Comparison of ENCODE assay signal across 21 cellular contexts in genomic region chr1:212738330-212738729, GRCh38. TPM values are rescaled to one million over a fixed set of nuclear protein-coding genes. Genes with fewer than 3 reads are reported as not detected.
DNase-seq lines count a peak whose midpoint lies in the region; ATAC-seq, FAIRE-seq and TF ChIP-seq lines count a peak whose summit lies in the region.
"Had no signal": no experiment of that assay in that cellular context is flagged by ENCODE, and none has a peak within 500 bp of the region (broad histone marks: within the 10 kb centered on the region; RNA-seq: fewer than 3 reads in every experiment).

No MANE protein-coding gene starts in this region.

- 57% methylated on average over 1 of the region's 1 CpG for WGBS in K562 (ENCODE audit: insufficient coverage, low coverage, missing lambda C conversion rate)

- peak overlapping the region; percentile 85 for H3K27ac Mint-ChIP-seq in activated CD4-positive, alpha-beta T cell treated with anti-CD3 and anti-CD28 coated beads for 36 hours
- peak overlapping the region; percentile 75; the same call in 1 of the 2 replicates for H3K27ac Mint-ChIP-seq in WTC11

- POLR2A ChIA-PET in activated CD4-positive, alpha-beta T cell treated with anti-CD3 and anti-CD28 coated beads for 36 hours (lab: Charles Lee) = interaction anchor here (0.7 to 1.0 kb wide), 2 partner anchors 9 to 17 kb away, joined by 4 to 5 read pairs; no protein-coding TSS in a partner anchor
- POLR2A ChIA-PET in WTC11 (lab: Charles Lee) = no interaction called here
- POLR2A ChIA-PET in K562 (lab: Yijun Ruan, JAX) = interaction anchor here (0.6 to 1.3 kb wide), 3 partner anchors 9 to 121 kb away, joined by 3 read pairs; no protein-coding TSS in a partner anchor

- FAIRE-seq in K562 (lab: Jason Lieb, UNC) = no peak
- FAIRE-seq: A204.1, G401.6, H1, urothelium cell line had no signal

- no peak for DNase-seq in activated CD4-positive, alpha-beta T cell treated with anti-CD3 and anti-CD28 coated beads for 36 hours
- DNase-seq in activated CD4-positive, alpha-beta T cell treated with anti-CD3 and anti-CD28 coated beads, Interleukin-2, amount 50 U/mL, for 1 hour = no peak
- no peak for DNase-seq in WTC11 (ENCODE audit: low spot score)
- DNase-seq in K562 (ENCODE audit: extremely low read depth in 1 of 4, low spot score in 3 of 4) = no peak
- DNase-seq in osteoblast (ENCODE audit: insufficient read length, low spot score, missing footprints) = no peak
- no peak for DNase-seq in NCI-H2227 (lab: John Stamatoyannopoulos, UW; ENCODE audit: unreplicated experiment)
- DNase-seq in stimulated activated CD4-positive, alpha-beta T cell treated with anti-CD3 and anti-CD28 coated beads, Interleukin-15, amount 100 ng/mL, for 24 hours = no peak
- DNase-seq in NCI-H2171 treated with DMSO at 0.1 percent for 48 hours (lab: John Stamatoyannopoulos, UW) = no peak
- DNase-seq: activated gamma-delta T cell treated with Interleukin-2 at 50 U/mL for 16 hours, Karpas-422, NCI-H526, SW 1271 had no signal

- H3K9me1 ChIP-seq in K562 (ENCODE audit: control insufficient read depth, insufficient read depth, low read length) = no peaks in the 10 kb centered on the region

- H3K27me3 ChIP-seq in K562 (ENCODE audit: control insufficient read depth in 2 of 2, insufficient read depth in 2 of 2, low read length in 2 of 2) = no peaks in the 10 kb centered on the region
- no peaks in the 10 kb centered on the region for H3K27me3 ChIP-seq in osteoblast (ENCODE audit: insufficient read depth, low read length)
- H3K27me3 ChIP-seq: BLaER1, gastroesophageal sphincter had no signal

- TF ChIP-seq RAD21 in K562 (CRISPR knock-in tag; conservative IDR thresholded peaks at IDR 0.05 in 1 of 2, IDR thresholded peaks at IDR 0.05 in 1 of 2) = no peak

- H3K4me3 Mint-ChIP-seq in activated CD4-positive, alpha-beta T cell treated with anti-CD3 and anti-CD28 coated beads for 36 hours = no peak overlapping the region
- no peak overlapping the region for H3K4me3 Mint-ChIP-seq in WTC11

- H3K79me2 ChIP-seq in K562 (ENCODE audit: control insufficient read depth, insufficient read depth, low read length) = peaks cover 9% of the 10 kb centered on the region; the same call in 2 of the 3 replicates
- no peaks in the 10 kb centered on the region for H3K79me2 ChIP-seq in osteoblast (ENCODE audit: insufficient read depth, low read length)

- H4K20me1 ChIP-seq in K562 (replicated peaks; ENCODE audit: control insufficient read depth, insufficient read depth, low read length) = no peaks in the 10 kb centered on the region
- no peaks in the 10 kb centered on the region for H4K20me1 ChIP-seq in osteoblast (ENCODE audit: insufficient read depth, low read length)
- H4K20me1 ChIP-seq: BLaER1 had no signal

- CTCF ChIA-PET in activated CD4-positive, alpha-beta T cell treated with anti-CD3 and anti-CD28 coated beads for 36 hours (lab: Charles Lee) = interaction anchor here (0.8 to 2.6 kb wide), 12 partner anchors 8 to 124 kb away, joined by 3 to 18 read pairs (median 4); no protein-coding TSS in a partner anchor
- CTCF ChIA-PET in WTC11 (lab: Charles Lee) (interaction anchor here (0.7 to 4.9 kb wide), 3 partner anchors 12 to 73 kb away, joined by 3 to 22 read pairs (median 7); no protein-coding TSS in a partner anchor), K562 (lab: Yijun Ruan, JAX; ENCODE audit: low intra/inter-chr PET ratio) (no interaction called here)

- TF ChIP-seq CTCF in WTC11 (IDR thresholded peaks at IDR 0.05) = no peak
- TF ChIP-seq CTCF in K562 (IDR thresholded peaks at IDR 0.05 in 2 of 3, conservative IDR thresholded peaks at IDR 0.05 in 1 of 3; ENCODE audit: insufficient read depth in 2 of 3, low read depth in 1 of 3, low read length in 3 of 3) = peak in 1 of 3 experiments; percentile 2; a peak in 1 of 6 replicates
- no peak for TF ChIP-seq CTCF in osteoblast (IDR thresholded peaks at IDR 0.05; ENCODE audit: extremely low read depth, low read depth, low read length)

- H3K4me2 ChIP-seq in K562 (ENCODE audit: insufficient read depth, low read length) (no peak overlapping the region), osteoblast (ENCODE audit: insufficient read depth, low read length) (no peak overlapping the region)
- H3K4me2 ChIP-seq: BLaER1 had no signal

- H2AFZ ChIP-seq in K562 (ENCODE audit: low read depth, low read length) (no peak overlapping the region), osteoblast (ENCODE audit: low read length) (no peak overlapping the region)

- H3K9ac ChIP-seq in K562 (ENCODE audit: insufficient read depth in 1 of 2, low read depth in 2 of 2, low read length in 2 of 2) = no peak overlapping the region
- H3K9ac ChIP-seq: BLaER1 had no signal

- no peak for TF ChIP-seq EP300 in K562 (IDR thresholded peaks at IDR 0.05; ENCODE audit: low read length)

- intact Hi-C loops in activated CD4-positive, alpha-beta T cell treated with anti-CD3 and anti-CD28 coated beads for 36 hours (cut with DNase I, micrococcal nuclease) = loop anchor here in 1 of 2 experiments (5.0 kb wide), 1 partner anchor 36 kb away; no protein-coding TSS in a partner anchor
- intact Hi-C loops in K562 (cut with micrococcal nuclease) = no loop called here

- H3K36me3 ChIP-seq in K562 (ENCODE audit: control insufficient read depth, insufficient read depth, low read length) (peaks cover 20% of the 10 kb centered on the region), osteoblast (ENCODE audit: insufficient read depth, low read length) (no peaks in the 10 kb centered on the region)
- H3K36me3 ChIP-seq: prostate gland had no signal

- H3K9me3 Mint-ChIP-seq in activated CD4-positive, alpha-beta T cell treated with anti-CD3 and anti-CD28 coated beads for 36 hours (ENCODE audit: low read depth) = peaks cover 7% of the 10 kb centered on the region
- H3K9me3 Mint-ChIP-seq in WTC11 = peaks cover 15% of the 10 kb centered on the region

- in situ Hi-C loops in K562 (cut with MboI) = no loop called here

- peak; percentile 81 for ATAC-seq in activated CD4-positive, alpha-beta T cell treated with anti-CD3 and anti-CD28 coated beads for 36 hours
- ATAC-seq in WTC11 = no peak
- peak; percentile 35; the same call in 1 of the 3 replicates for ATAC-seq in K562
- ATAC-seq: gastroesophageal sphincter, Right ventricle myocardium inferior had no signal

- H3K27ac ChIP-seq in K562 (ENCODE audit: extremely low read depth, low read depth, low read length) (no peak overlapping the region), osteoblast (ENCODE audit: low read depth, low read length) (peak overlapping the region; percentile 43)
- H3K27ac ChIP-seq: BLaER1, gastroesophageal sphincter, prostate gland, VCaP had no signal

- peaks cover 37% of the 10 kb centered on the region for H3K36me3 Mint-ChIP-seq in activated CD4-positive, alpha-beta T cell treated with anti-CD3 and anti-CD28 coated beads for 36 hours (ENCODE audit: low read depth)
- peaks cover 21% of the 10 kb centered on the region for H3K36me3 Mint-ChIP-seq in WTC11

- H3K27me3 Mint-ChIP-seq in activated CD4-positive, alpha-beta T cell treated with anti-CD3 and anti-CD28 coated beads for 36 hours = no peaks in the 10 kb centered on the region
- H3K27me3 Mint-ChIP-seq in WTC11 (ENCODE audit: low read depth) = no peaks in the 10 kb centered on the region

- peaks cover 36% of the 10 kb centered on the region for H3K4me1 Mint-ChIP-seq in activated CD4-positive, alpha-beta T cell treated with anti-CD3 and anti-CD28 coated beads for 36 hours
- H3K4me1 Mint-ChIP-seq in WTC11 = no peaks in the 10 kb centered on the region

- no TSS peak for BruUV-seq in K562 (replicated peaks; lab: Mats Ljungman, UMichigan)

- H3K9me3 ChIP-seq in K562 (replicated peaks; ENCODE audit: control insufficient read depth, insufficient read depth, low read depth, low read length) (peaks cover 3% of the 10 kb centered on the region; the same call in 1 of the 2 replicates), osteoblast (ENCODE audit: low read depth, low read length) (no peaks in the 10 kb centered on the region)
- H3K9me3 ChIP-seq: gastroesophageal sphincter, prostate gland had no signal

- H3K4me1 ChIP-seq in K562 (replicated peaks in 1 of 2; ENCODE audit: control insufficient read depth in 2 of 2, insufficient read depth in 2 of 2, low read length in 2 of 2) (no peaks in the 10 kb centered on the region), osteoblast (ENCODE audit: insufficient read depth, low read length) (peaks cover 3% of the 10 kb centered on the region)
- H3K4me1 ChIP-seq: BLaER1, gastroesophageal sphincter, prostate gland had no signal

- H3K4me3 ChIP-seq in K562 = no peak overlapping the region
- H3K4me3 ChIP-seq in osteoblast (ENCODE audit: insufficient read depth, low read length) = no peak overlapping the region
- H3K4me3 ChIP-seq: BLaER1, gastroesophageal sphincter, prostate gland had no signal

- no peak for TF ChIP-seq POLR2A in K562 (conservative IDR thresholded peaks at IDR 0.05)

RNA-seq across cellular contexts. Expression of gene BATF3, which starts 38.7 kb away (rescaled TPM):
- total RNA-seq in activated CD4-positive, alpha-beta T cell treated with anti-CD3 and anti-CD28 coated beads for 36 hours = 100 to 1,000 TPM; 129 to 149 TPM
- total RNA-seq in WTC11 (2021) = 3.9 to 6.1 TPM (median 3.9 TPM) in 3 replicates
- 1.7 and 2.4 TPM in 2 replicates for total RNA-seq in K562 (2011; cell fraction: chromatin; rRNA removed; ENCODE audit: low replicate concordance)
- 1.3 and 1.6 TPM in 2 replicates for total RNA-seq in K562 (2011; cell fraction: nucleolus; rRNA removed)
- total RNA-seq in K562 (2011; cell fraction: nucleoplasm; rRNA removed) = 1.2 and 2.6 TPM in 2 replicates
- total RNA-seq in K562 (2014; rRNA removed) = 3.4 and 3.6 TPM in 2 replicates
- 0.96 and 1.1 TPM in 2 replicates for total RNA-seq in K562 (2014; rRNA removed; fragmentation: Illumina TruSeq; extraction: Trizol)
- 0.40 and 0.57 TPM in 2 replicates for total RNA-seq in K562 (2015; rRNA removed; fragmentation: Illumina TruSeq; extraction: Trizol)
- total RNA-seq in K562 (2021) = 2.0 and 3.8 TPM in 2 replicates
- polyA plus RNA-seq in K562 (2011; rRNA removed) = 0.93 and 2.0 TPM in 2 replicates
- polyA plus RNA-seq in K562 (2011; cell fraction: cytosol; rRNA removed) = 0.68 and 4.4 TPM in 2 replicates
- polyA plus RNA-seq in K562 (2011; cell fraction: nucleus; rRNA removed) = 0.48 and 0.71 TPM in 2 replicates
- 1.9 and 8.3 TPM in 2 replicates for polyA plus RNA-seq in K562 (2012)
- 2.7 and 3.1 TPM in 2 replicates for polyA plus RNA-seq in K562 (2014; fragmentation: Illumina TruSeq; extraction: Trizol)
- polyA plus RNA-seq in K562 (2014; fragmentation: Nextera tagmentation; extraction: Ambion mirVana) = under 1 TPM; 0.51 to 0.57 TPM
- 3.8 and 5.2 TPM in 2 replicates for polyA plus RNA-seq in K562 (2014; rRNA removed)
- 0.18 and 0.25 TPM in 2 replicates for polyA minus RNA-seq in K562 (2011; rRNA and poly(A)+ RNA removed)
- 1.1 TPM in 1 of 2 replicates, not detected in the other for polyA minus RNA-seq in K562 (2011; cell fraction: cytosol; rRNA and poly(A)+ RNA removed)
- polyA minus RNA-seq in K562 (2011; cell fraction: nucleus; rRNA and poly(A)+ RNA removed) = 0.11 and 0.54 TPM in 2 replicates
- total RNA-seq in osteoblast = 0.36 and 0.59 TPM in 2 replicates

RNA-seq across cellular contexts. Expression of gene NSL1, which starts 53.2 kb away (rescaled TPM):
- 10 to 100 TPM; 39.2 to 40.9 TPM for total RNA-seq in activated CD4-positive, alpha-beta T cell treated with anti-CD3 and anti-CD28 coated beads for 36 hours
- 55.7 to 60.8 TPM (median 57.2 TPM) in 3 replicates for total RNA-seq in WTC11 (2021)
- total RNA-seq in K562 (2011; cell fraction: chromatin; rRNA removed; ENCODE audit: low replicate concordance) = 68.3 and 152 TPM in 2 replicates
- total RNA-seq in K562 (2011; cell fraction: nucleolus; rRNA removed) = 51.7 and 54.7 TPM in 2 replicates
- 109 and 198 TPM in 2 replicates for total RNA-seq in K562 (2011; cell fraction: nucleoplasm; rRNA removed)
- total RNA-seq in K562 (2014; rRNA removed) = 52.7 and 56.0 TPM in 2 replicates
- total RNA-seq in K562 (2014; rRNA removed; fragmentation: Illumina TruSeq; extraction: Trizol) = 54.8 and 58.5 TPM in 2 replicates
- 51.9 and 53.5 TPM in 2 replicates for total RNA-seq in K562 (2015; rRNA removed; fragmentation: Illumina TruSeq; extraction: Trizol)
- 59.1 and 65.4 TPM in 2 replicates for total RNA-seq in K562 (2021)
- 52.3 and 79.7 TPM in 2 replicates for polyA plus RNA-seq in K562 (2011; rRNA removed)
- 41.6 and 68.1 TPM in 2 replicates for polyA plus RNA-seq in K562 (2011; cell fraction: cytosol; rRNA removed)
- polyA plus RNA-seq in K562 (2011; cell fraction: nucleus; rRNA removed) = 28.7 and 32.7 TPM in 2 replicates
- polyA plus RNA-seq in K562 (2012) = 42.5 and 47.5 TPM in 2 replicates
- polyA plus RNA-seq in K562 (2014; fragmentation: Illumina TruSeq; extraction: Trizol) = 57.7 and 63.6 TPM in 2 replicates
- polyA plus RNA-seq in K562 (2014; fragmentation: Nextera tagmentation; extraction: Ambion mirVana) = 100 to 1,000 TPM in 1 of 2 experiments, 10 to 100 TPM in 1; 85.9 to 105 TPM
- 74.0 and 108 TPM in 2 replicates for polyA plus RNA-seq in K562 (2014; rRNA removed)
- polyA minus RNA-seq in K562 (2011; rRNA and poly(A)+ RNA removed) = 41.2 and 43.1 TPM in 2 replicates
- 23.0 and 28.3 TPM in 2 replicates for polyA minus RNA-seq in K562 (2011; cell fraction: cytosol; rRNA and poly(A)+ RNA removed)
- 43.8 and 74.5 TPM in 2 replicates for polyA minus RNA-seq in K562 (2011; cell fraction: nucleus; rRNA and poly(A)+ RNA removed)
- total RNA-seq in osteoblast = 28.2 and 29.8 TPM in 2 replicates

RNA-seq across cellular contexts. Expression of gene TATDN3, which starts 53.4 kb away (rescaled TPM):
- 10 to 100 TPM; 13.8 to 15.2 TPM for total RNA-seq in activated CD4-positive, alpha-beta T cell treated with anti-CD3 and anti-CD28 coated beads for 36 hours
- total RNA-seq in WTC11 (2021) = 19.3 to 21.5 TPM (median 20.9 TPM) in 3 replicates
- 26.3 and 65.1 TPM in 2 replicates for total RNA-seq in K562 (2011; cell fraction: chromatin; rRNA removed; ENCODE audit: low replicate concordance)
- 14.8 and 16.3 TPM in 2 replicates for total RNA-seq in K562 (2011; cell fraction: nucleolus; rRNA removed)
- 28.2 and 42.8 TPM in 2 replicates for total RNA-seq in K562 (2011; cell fraction: nucleoplasm; rRNA removed)
- total RNA-seq in K562 (2014; rRNA removed) = 18.3 and 19.0 TPM in 2 replicates
- 33.3 and 41.3 TPM in 2 replicates for total RNA-seq in K562 (2014; rRNA removed; fragmentation: Illumina TruSeq; extraction: Trizol)
- total RNA-seq in K562 (2015; rRNA removed; fragmentation: Illumina TruSeq; extraction: Trizol) = 20.1 and 21.3 TPM in 2 replicates
- total RNA-seq in K562 (2021) = 24.5 and 28.2 TPM in 2 replicates
- polyA plus RNA-seq in K562 (2011; rRNA removed) = 35.0 and 46.9 TPM in 2 replicates
- polyA plus RNA-seq in K562 (2011; cell fraction: cytosol; rRNA removed) = 9.9 and 17.6 TPM in 2 replicates
- 11.3 and 14.2 TPM in 2 replicates for polyA plus RNA-seq in K562 (2011; cell fraction: nucleus; rRNA removed)
- polyA plus RNA-seq in K562 (2012) = 20.2 and 29.8 TPM in 2 replicates
- 22.8 and 26.8 TPM in 2 replicates for polyA plus RNA-seq in K562 (2014; fragmentation: Illumina TruSeq; extraction: Trizol)
- polyA plus RNA-seq in K562 (2014; fragmentation: Nextera tagmentation; extraction: Ambion mirVana) = 10 to 100 TPM; 68.1 to 79.9 TPM
- 25.0 and 25.2 TPM in 2 replicates for polyA plus RNA-seq in K562 (2014; rRNA removed)
- 34.8 and 38.7 TPM in 2 replicates for polyA minus RNA-seq in K562 (2011; rRNA and poly(A)+ RNA removed)
- polyA minus RNA-seq in K562 (2011; cell fraction: cytosol; rRNA and poly(A)+ RNA removed) = 7.4 and 12.8 TPM in 2 replicates
- 9.4 and 18.4 TPM in 2 replicates for polyA minus RNA-seq in K562 (2011; cell fraction: nucleus; rRNA and poly(A)+ RNA removed)
- 14.1 and 18.3 TPM in 2 replicates for total RNA-seq in osteoblast

Comparison
In these comparisons a context has a peak if more than half of its experiments do, and no peak if none do; other contexts are left out.
1. RNA of gene BATF3, which starts 38.7 kb away (total RNA-seq): 129 to 149 TPM in activated CD4-positive, alpha-beta T cell treated with anti-CD3 and anti-CD28 coated beads for 36 hours; 3.9 to 6.1 TPM in WTC11, 0.40 to 3.8 TPM in K562 and 0.36 to 0.59 TPM in osteoblast; every median in the first group is over 10 times any median in the second.